Comparison of ENCODE assay signal across 8 cellular contexts in genomic region chr3:153163349-153164008, GRCh38. TPM values are rescaled to one million over a fixed set of nuclear protein-coding genes. Genes with fewer than 3 reads are reported as not detected.
DNase-seq lines count a peak whose midpoint lies in the region; ATAC-seq and TF ChIP-seq lines count a peak whose summit lies in the region.

No MANE protein-coding gene starts in this region.

- TF ChIP-seq POLR2A in erythroblast (IDR thresholded peaks at IDR 0.05; ENCODE audit: low read length), result no peak

- no peaks in the 10 kb centered on the region for H3K36me3 ChIP-seq in neutrophil

- peaks cover 45 to 55% of the 10 kb centered on the region in 2 experiments for H3K4me1 ChIP-seq in neutrophil (ENCODE audit: control insufficient read depth in 1 of 2, insufficient read depth in 1 of 2, low read depth in 1 of 2, low read length in 1 of 2)

- in situ Hi-C loops in SK-MEL-5 (cut with HindIII; ENCODE audit: low pct_unique_long_range_greater_than_20kb, low sequenced_read_pairs), result no loop called here

- H3K27me3 ChIP-seq in neutrophil, result no peaks in the 10 kb centered on the region

- no peak for TF ChIP-seq CTCF in neutrophil (IDR thresholded peaks at IDR 0.05)

- H3K36me3 Mint-ChIP-seq in activated CD8-positive, alpha-beta memory T cell treated with anti-CD3 and anti-CD28 coated beads, Interleukin-2, amount 10 ng/mL, durations not matched to agents 7 days and 5 days, result peaks cover 45% of the 10 kb centered on the region

- no peaks in the 10 kb centered on the region for H3K9me3 ChIP-seq in neutrophil

- H3K27me3 Mint-ChIP-seq in activated CD8-positive, alpha-beta memory T cell treated with anti-CD3 and anti-CD28 coated beads, Interleukin-2, amount 10 ng/mL, durations not matched to agents 7 days and 5 days, result no peaks in the 10 kb centered on the region

- peak overlapping the region; percentile 95 for H3K27ac Mint-ChIP-seq in activated CD8-positive, alpha-beta memory T cell treated with anti-CD3 and anti-CD28 coated beads, Interleukin-2, amount 10 ng/mL, durations not matched to agents 7 days and 5 days

- ATAC-seq in activated CD8-positive, alpha-beta memory T cell treated with anti-CD3 and anti-CD28 coated beads, Interleukin-2, amount 10 ng/mL, durations not matched to agents 7 days and 5 days, result no peak
- no peak for ATAC-seq in GM21825 (IDR thresholded peaks at IDR 0.05; ENCODE audit: unreplicated experiment)

- peaks cover 52% of the 10 kb centered on the region for H3K4me1 Mint-ChIP-seq in activated CD8-positive, alpha-beta memory T cell treated with anti-CD3 and anti-CD28 coated beads, Interleukin-2, amount 10 ng/mL, durations not matched to agents 7 days and 5 days

- CTCF ChIA-PET in activated CD8-positive, alpha-beta memory T cell treated with anti-CD3 and anti-CD28 coated beads, Interleukin-2, amount 10 ng/mL, durations not matched to agents 7 days and 5 days (lab: Charles Lee), result interaction anchor here (0.9 to 6.5 kb wide), 7 partner anchors 58 to 465 kb away, joined by 3 to 35 read pairs (median 4); no protein-coding TSS in a partner anchor

- no peak for DNase-seq in activated CD8-positive, alpha-beta memory T cell treated with anti-CD3 and anti-CD28 coated beads, Interleukin-2, amount 10 ng/mL, durations not matched to agents 7 days and 5 days
- DNase-seq in activated CD8-positive, alpha-beta memory T cell treated with anti-CD3 and anti-CD28 coated beads for 24 hours, result no peak
- DNase-seq in SK-MEL-5 (ENCODE audit: low read depth, low spot score) (peak; percentile 65), erythroblast (lab: John Stamatoyannopoulos, UW) (peak; percentile 33 to 80), MV-4-11 (lab: John Stamatoyannopoulos, UW) (no peak), mesenteric fat pad (ENCODE audit: low spot score) (no peak)

- H3K4me3 Mint-ChIP-seq in activated CD8-positive, alpha-beta memory T cell treated with anti-CD3 and anti-CD28 coated beads, Interleukin-2, amount 10 ng/mL, durations not matched to agents 7 days and 5 days, result peak overlapping the region; percentile 99

- peak overlapping the region; percentile 91 for H3K27ac ChIP-seq in neutrophil

- peak overlapping the region; percentile 86 to 94 for H3K4me3 ChIP-seq in neutrophil (ENCODE audit: low read depth in 1 of 2, low read length in 1 of 2)

- no peaks in the 10 kb centered on the region for H3K9me3 Mint-ChIP-seq in activated CD8-positive, alpha-beta memory T cell treated with anti-CD3 and anti-CD28 coated beads, Interleukin-2, amount 10 ng/mL, durations not matched to agents 7 days and 5 days (ENCODE audit: low read depth)

RNA-seq across cellular contexts. Expression of gene RAP2B, which starts 1.5 kb away (rescaled TPM):
- 10 to 100 TPM; 17.3 to 22.4 TPM for total RNA-seq in activated CD8-positive, alpha-beta memory T cell treated with anti-CD3 and anti-CD28 coated beads, Interleukin-2, amount 10 ng/mL, durations not matched to agents 7 days and 5 days
- 87.9 and 95.8 TPM in 2 replicates for total RNA-seq in SK-MEL-5 (2014; rRNA removed; shearing (Covaris generic))
- polyA plus RNA-seq in SK-MEL-5 (2015; cell fraction: cytosol; rRNA removed), result 49.8 and 50.9 TPM in 2 replicates
- 37.9 and 44.5 TPM in 2 replicates for polyA plus RNA-seq in SK-MEL-5 (2015; cell fraction: nucleus; rRNA removed)
- 17.0 TPM for total RNA-seq in mesenteric fat pad

Comparison
In these comparisons a context has a peak if more than half of its experiments do, and no peak if none do; other contexts are left out.
1. DNase-seq: peak in SK-MEL-5 (single experiment) and erythroblast (2 of 2); none in activated CD8-positive, alpha-beta memory T cell treated with anti-CD3 and anti-CD28 coated beads, Interleukin-2, amount 10 ng/mL, durations not matched to agents 7 days and 5 days (single experiment), activated CD8-positive, alpha-beta memory T cell treated with anti-CD3 and anti-CD28 coated beads for 24 hours (single experiment), MV-4-11 (single experiment) and mesenteric fat pad (single experiment).